Comparison of ENCODE assay signal across 24 cellular contexts in the genomic region with DNA sequence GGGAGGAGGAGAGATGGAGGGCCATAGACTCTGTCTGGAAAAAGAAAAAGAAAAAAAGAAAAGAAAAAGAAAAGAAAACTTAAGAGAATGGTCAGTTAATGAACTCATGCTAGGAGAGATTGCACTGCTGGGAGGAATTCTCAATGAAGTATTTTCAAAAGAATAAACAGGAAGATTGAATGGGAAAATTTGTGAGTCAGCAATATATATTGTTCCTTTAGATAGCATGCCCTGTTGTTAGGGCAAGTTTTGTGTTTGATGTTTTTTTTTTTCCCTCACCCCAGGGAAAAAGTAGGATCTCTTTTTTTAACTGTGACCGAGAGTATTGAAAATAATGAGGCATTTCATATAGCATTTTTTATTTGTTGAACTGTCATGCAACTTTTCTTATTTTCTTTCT.
"Had no signal": no experiment of that assay in that cellular context is flagged by ENCODE, and none has a peak within 500 bp of the region (broad histone marks: within the 10 kb centered on the region; RNA-seq: fewer than 3 reads in every experiment).

No MANE protein-coding gene starts in this region.

- H3K36me3 ChIP-seq: gastrocnemius medialis, ovary, spleen, suprapubic skin, transverse colon, vagina had no signal

- H3K4me3 ChIP-seq: coronary artery, gastrocnemius medialis, lung, ovary, psoas muscle, skin epidermis, spleen, suprapubic skin, transverse colon, vagina had no signal

- DNase-seq: effector memory CD8-positive, alpha-beta T cell; foreskin fibroblast; gastrocnemius medialis; head of caudate nucleus; natural killer cell; occipital lobe; ovary; posterior cingulate gyrus; psoas muscle; right cardiac atrium; spleen; stimulated activated CD4-positive, alpha-beta T cell treated with anti-CD3 and anti-CD28 coated beads, Interleukin-4, amount 100 ng/mL, for 4 hours; stimulated activated naive CD4-positive, alpha-beta T cell; stimulated activated naive CD8-positive, alpha-beta T cell treated with anti-CD3 and anti-CD28 coated beads, Interleukin-15, amount 100 ng/mL, for 72 hours; transverse colon had no signal

- H3K9me3 Mint-ChIP-seq: effector memory CD8-positive, alpha-beta T cell; memory B cell; natural killer cell; stimulated activated naive CD8-positive, alpha-beta T cell treated with anti-CD3 and anti-CD28 coated beads, Interleukin-15, amount 100 ng/mL, for 72 hours had no signal

- H3K27ac ChIP-seq: coronary artery, epithelial cell of prostate, gastrocnemius medialis, ovary, psoas muscle, skin epidermis, spleen, suprapubic skin, transverse colon, vagina had no signal

- H3K9me3 ChIP-seq: gastrocnemius medialis, ovary, psoas muscle, suprapubic skin, transverse colon, vagina had no signal

- H3K27ac Mint-ChIP-seq: effector memory CD8-positive, alpha-beta T cell; memory B cell; natural killer cell; stimulated activated naive CD8-positive, alpha-beta T cell treated with anti-CD3 and anti-CD28 coated beads, Interleukin-15, amount 100 ng/mL, for 72 hours had no signal

- H3K4me1 Mint-ChIP-seq: memory B cell; natural killer cell; stimulated activated naive CD8-positive, alpha-beta T cell treated with anti-CD3 and anti-CD28 coated beads, Interleukin-15, amount 100 ng/mL, for 72 hours had no signal

- H3K27me3 ChIP-seq: gastrocnemius medialis, ovary, spleen, suprapubic skin, transverse colon, vagina had no signal

- H3K36me3 Mint-ChIP-seq: memory B cell, natural killer cell had no signal

- H3K4me3 Mint-ChIP-seq: effector memory CD8-positive, alpha-beta T cell; memory B cell; natural killer cell; stimulated activated naive CD8-positive, alpha-beta T cell treated with anti-CD3 and anti-CD28 coated beads, Interleukin-15, amount 100 ng/mL, for 72 hours had no signal

- FAIRE-seq: keratinocyte had no signal

- H3K4me1 ChIP-seq: spleen, suprapubic skin, transverse colon, vagina had no signal

- H3K27me3 Mint-ChIP-seq: memory B cell had no signal

- ATAC-seq: effector memory CD8-positive, alpha-beta T cell; esophagus mucosa; gastrocnemius medialis; natural killer cell; psoas muscle; right cardiac atrium; stimulated activated naive CD8-positive, alpha-beta T cell treated with anti-CD3 and anti-CD28 coated beads, Interleukin-15, amount 100 ng/mL, for 72 hours had no signal
